28 cellular contexts compared by ENCODE assay signal in the genomic region with DNA sequence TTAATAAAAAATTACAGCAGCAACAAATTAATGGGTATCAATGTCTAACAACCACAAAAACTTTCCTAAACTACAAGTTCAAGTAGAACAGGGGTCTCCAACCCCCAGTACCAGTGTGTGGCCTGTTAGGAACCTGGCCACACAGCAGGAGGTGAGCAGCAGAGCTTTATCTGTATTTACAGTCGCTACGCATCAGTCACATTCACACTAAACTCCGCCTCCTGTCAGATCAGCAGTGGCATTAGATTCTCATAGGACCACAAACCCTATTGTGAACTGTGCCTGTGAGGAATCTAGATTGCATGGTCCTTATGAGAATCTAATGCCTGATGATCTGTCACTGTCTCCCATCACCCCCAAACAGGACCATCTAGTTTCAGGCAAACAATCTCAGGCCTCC. TPM values are rescaled to one million over a fixed set of nuclear protein-coding genes. Genes with fewer than 3 reads are reported as not detected.
"Had no signal": no experiment of that assay in that cellular context is flagged by ENCODE, and none has a peak within 500 bp of the region (broad histone marks: within the 10 kb centered on the region; RNA-seq: fewer than 3 reads in every experiment).

No MANE protein-coding gene starts in this region.

- H3K9me3 ChIP-seq: gastrocnemius medialis, mucosa of descending colon, neutrophil, pancreas, right lobe of liver, testis, tibial artery, upper lobe of left lung, uterus had no signal

- H3K27ac ChIP-seq: epithelial cell of prostate, gastrocnemius medialis, neutrophil, pancreas, right lobe of liver, testis, tibial artery, upper lobe of left lung, uterus had no signal

- H3K4me1 ChIP-seq: gastrocnemius medialis, testis, tibial artery, upper lobe of left lung, uterus had no signal

- FAIRE-seq: keratinocyte had no signal

- H3K4me3 ChIP-seq: gastrocnemius medialis, lung, mucosa of descending colon, pancreas, right lobe of liver, smooth muscle cell, testis, tibial artery, upper lobe of left lung, uterus had no signal

- H3K4me2 ChIP-seq: smooth muscle cell had no signal

- H3K36me3 ChIP-seq: gastrocnemius medialis, neutrophil, pancreas, right lobe of liver, tibial artery, upper lobe of left lung, uterus had no signal

- H3K27me3 ChIP-seq: gastrocnemius medialis, neutrophil, pancreas, right lobe of liver, testis, tibial artery, upper lobe of left lung, uterus had no signal

- ATAC-seq: esophagus mucosa; gastrocnemius medialis; mucosa of descending colon; natural killer cell treated with Interleukin-12 subunit alpha and Interleukin-12 subunit beta and Interleukin-15 and Interleukin-18, amount 100 ng/mL, for 72 hours; pancreas; right lobe of liver had no signal

- DNase-seq: effector CD8-positive, alpha-beta T cell; endodermal cell; foreskin fibroblast; gastrocnemius medialis; head of caudate nucleus; mucosa of descending colon; naive B cell; pancreas; right lobe of liver; stimulated activated CD4-positive, alpha-beta T cell treated with anti-CD3 and anti-CD28 coated beads, Interleukin-12 subunit alpha, Interleukin-12 subunit beta, amount 100 ng/mL, for 4 hours; stimulated activated CD4-positive, alpha-beta T cell treated with anti-CD3 and anti-CD28 coated beads, Interleukin-1b, Interleukin-23, amount 100 ng/mL, for 48 hours; stimulated activated CD4-positive, alpha-beta T cell treated with anti-CD3 and anti-CD28 coated beads, Interleukin-4, amount 100 ng/mL, for 1 hour; stimulated activated CD8-positive, alpha-beta memory T cell treated with anti-CD3 and anti-CD28 coated beads, Interleukin-4, amount 100 ng/mL, for 48 hours; stimulated activated naive CD4-positive, alpha-beta T cell; substantia nigra; testis; tibial artery; upper lobe of left lung; uterus had no signal

RNA-seq across cellular contexts. Expression of a gene that starts 18.5 kb away (rescaled TPM):
- total RNA-seq: endodermal cell, esophagus mucosa, mesothelial cell of epicardium, neural crest cell, smooth muscle cell had no signal
- polyA plus RNA-seq: keratinocyte, smooth muscle cell had no signal
